In the genomic region with DNA sequence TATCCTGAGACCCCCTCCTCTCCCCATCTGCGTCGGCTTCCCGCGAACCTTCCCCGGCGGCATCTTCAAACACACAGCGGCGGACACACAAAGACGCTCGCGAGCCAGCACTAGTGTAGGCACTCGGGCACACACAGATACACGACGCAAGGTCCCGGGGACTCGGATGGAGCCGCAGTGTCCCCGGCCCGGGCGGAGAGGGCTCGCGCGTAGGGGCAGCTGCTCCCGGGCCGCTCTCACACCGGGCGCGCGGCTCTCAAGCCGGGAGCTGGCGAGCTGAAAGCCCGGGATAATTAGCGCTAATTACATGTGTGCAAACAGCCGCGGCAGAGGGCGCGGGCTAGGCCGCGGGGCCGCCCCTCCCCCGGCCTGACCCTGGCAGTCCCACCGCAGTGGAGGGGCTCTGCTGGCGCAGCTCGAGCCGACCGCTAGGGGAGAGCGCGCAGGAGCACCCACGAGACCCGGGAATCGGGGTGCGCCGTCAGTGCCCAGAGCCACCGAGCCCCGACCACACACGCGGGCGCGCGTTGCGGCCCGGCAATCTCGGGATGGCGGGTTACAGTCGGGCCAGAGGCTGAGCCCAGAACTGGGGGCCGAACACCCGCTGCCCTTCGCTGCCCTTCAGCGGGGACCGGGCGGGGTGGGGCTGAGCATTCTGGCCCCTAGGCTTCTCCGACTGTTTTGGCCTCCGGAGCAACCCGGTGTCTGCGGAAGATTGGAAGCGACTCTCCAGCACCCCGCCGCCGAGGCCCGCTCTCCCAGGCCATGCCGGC, we compare ENCODE assay signal across 8 cellular contexts.
DNase-seq lines count a peak whose midpoint lies in the region; ATAC-seq and TF ChIP-seq lines count a peak whose summit lies in the region.

No MANE protein-coding gene starts in this region.

- peak overlapping the region; percentile 37 for H3K4me3 Mint-ChIP-seq in endothelial cell (ENCODE audit: unreplicated experiment)

- H3K4me3 ChIP-seq in cardiac muscle cell (peak overlapping the region; percentile 27), NT2/D1 (ENCODE audit: insufficient read length, low read depth) (peak overlapping the region; percentile 54)

- peaks cover 19% of the 10 kb centered on the region for H3K27me3 Mint-ChIP-seq in endothelial cell (ENCODE audit: unreplicated experiment)

- H3K27ac Mint-ChIP-seq in endothelial cell (ENCODE audit: unreplicated experiment): no peak overlapping the region

- H3K27ac ChIP-seq in cardiac muscle cell: no peak overlapping the region

- DNase-seq in cardiac muscle cell (ENCODE audit: low read depth in 1 of 2, low spot score in 1 of 2): peak in 1 of 2 donors; percentile 58
- DNase-seq in cardiac septum (ENCODE audit: low spot score): no peak
- DNase-seq in NT2/D1 (ENCODE audit: low read depth, low spot score): no peak
- DNase-seq in endothelial cell (ENCODE audit: low spot score): peak; percentile 42
- DNase-seq in myocyte (ENCODE audit: low read depth): peak; percentile 21
- no peak for DNase-seq in A172 (ENCODE audit: low spot score)
- no peak for DNase-seq in GF-D8 (lab: John Stamatoyannopoulos, UW)

- H3K36me3 ChIP-seq in cardiac muscle cell: no peaks in the 10 kb centered on the region
- no peaks in the 10 kb centered on the region for H3K36me3 ChIP-seq in NT2/D1 (ENCODE audit: insufficient read depth, insufficient read length, low read length)

- peaks cover 96% of the 10 kb centered on the region for H3K27me3 ChIP-seq in cardiac muscle cell
- H3K27me3 ChIP-seq in NT2/D1 (ENCODE audit: insufficient read depth, insufficient read length): peaks cover 74% of the 10 kb centered on the region

- H3K4me1 ChIP-seq in cardiac muscle cell (ENCODE audit: low read depth): no peaks in the 10 kb centered on the region
- H3K4me1 ChIP-seq in NT2/D1 (ENCODE audit: insufficient read depth, insufficient read length): peaks cover 19% of the 10 kb centered on the region

- peak overlapping the region; percentile 74 for H3K9ac ChIP-seq in NT2/D1 (ENCODE audit: insufficient read length, low read depth)

- ATAC-seq in GM19023 (IDR thresholded peaks at IDR 0.05; ENCODE audit: unreplicated experiment): no peak

- peaks cover 3% of the 10 kb centered on the region for H3K4me1 Mint-ChIP-seq in endothelial cell (ENCODE audit: unreplicated experiment)

- TF ChIP-seq CTCF in cardiac muscle cell (IDR thresholded peaks at IDR 0.05; ENCODE audit: low read depth, low read length) (peak; percentile 37), endothelial cell (IDR thresholded peaks at IDR 0.05; ENCODE audit: unreplicated experiment) (peak; percentile 46)

- peaks cover 4% of the 10 kb centered on the region for H3K36me3 Mint-ChIP-seq in endothelial cell (ENCODE audit: low read depth, unreplicated experiment)

- no peaks in the 10 kb centered on the region for H3K9me3 Mint-ChIP-seq in endothelial cell (ENCODE audit: unreplicated experiment)

- intact Hi-C loops in cardiac septum (cut with DNase I): loop anchor here (1.0 to 5.0 kb wide), 6 partner anchors 137 to 532 kb away; a partner anchor contains a TSS

- H3K9me3 ChIP-seq in cardiac muscle cell (ENCODE audit: low read depth): no peaks in the 10 kb centered on the region
- no peaks in the 10 kb centered on the region for H3K9me3 ChIP-seq in NT2/D1 (ENCODE audit: insufficient read depth, low read length)

Comparison
In these comparisons a context has a peak if more than half of its experiments do, and no peak if none do; other contexts are left out.
1. DNase-seq: peak in endothelial cell (single experiment) and myocyte (single experiment); none in cardiac septum (single experiment), NT2/D1 (single experiment), A172 (single experiment) and GF-D8 (single experiment).